Comparison of ENCODE assay signal across 33 cellular contexts in genomic region chr11:57871231-57871630, GRCh38.
DNase-seq lines count a peak whose midpoint lies in the region; ATAC-seq, FAIRE-seq and TF ChIP-seq lines count a peak whose summit lies in the region.
"Had no signal": no experiment of that assay in that cellular context is flagged by ENCODE, and none has a peak within 500 bp of the region (broad histone marks: within the 10 kb centered on the region; RNA-seq: fewer than 3 reads in every experiment).

No MANE protein-coding gene starts in this region.

- CTCF ChIA-PET in H1 (lab: Charles Lee; ENCODE audit: partially characterized antibody), result no interaction called here

- H3K27ac ChIP-seq in GM23248, result peak overlapping the region; percentile 51
- H3K27ac ChIP-seq in H1 (ENCODE audit: low read depth, low read length), result no peak overlapping the region
- no peak overlapping the region for H3K27ac ChIP-seq in trophoblast cell (ENCODE audit: low read depth, low read length)
- H3K27ac ChIP-seq: 22Rv1; A549; BLaER1; BLaER1 treated with 17β-estradiol and CSF1 and Interleukin-3, amounts not matched to agents 10 nM and 100 nM; C4-2B had no signal

- H2BK120ac ChIP-seq in H1 (replicated peaks; ENCODE audit: low read depth, low read length) (no peak overlapping the region), trophoblast cell (ENCODE audit: insufficient read depth, low read length, poor library complexity) (no peak overlapping the region)

- no peak overlapping the region for H4K12ac ChIP-seq in trophoblast cell (ENCODE audit: low read depth, low read length)

- no peak overlapping the region for H3K4me3 ChIP-seq in GM23248
- no peak overlapping the region for H3K4me3 ChIP-seq in H1 (ENCODE audit: extremely low read depth in 1 of 4, insufficient read depth in 2 of 4, low read depth in 3 of 4, low read length in 4 of 4)
- H3K4me3 ChIP-seq in trophoblast cell (ENCODE audit: low read depth, low read length), result no peak overlapping the region
- H3K4me3 ChIP-seq: A549; BLaER1; BLaER1 treated with 17β-estradiol and CSF1 and Interleukin-3, amounts not matched to agents 10 nM and 100 nM had no signal

- H2AFZ ChIP-seq in GM23248 (peak overlapping the region; percentile 57; the same call in 1 of the 2 replicates), H1 (ENCODE audit: low read length) (no peak overlapping the region), trophoblast cell (ENCODE audit: insufficient read depth, low read length, poor library complexity) (no peak overlapping the region)

- H3K27me3 ChIP-seq in GM23248 (replicated peaks; ENCODE audit: insufficient read depth), result no peaks in the 10 kb centered on the region
- H3K27me3 ChIP-seq in H1 (replicated peaks in 1 of 4; ENCODE audit: control insufficient read depth in 3 of 4, extremely low read depth in 1 of 4, insufficient read depth in 3 of 4, low read length in 3 of 4), result no peaks in the 10 kb centered on the region; a peak in 1 of 7 replicates
- H3K27me3 ChIP-seq in trophoblast cell (ENCODE audit: insufficient read depth, low read length), result no peaks in the 10 kb centered on the region
- H3K27me3 ChIP-seq: BE2C; BLaER1; BLaER1 treated with 17β-estradiol and CSF1 and Interleukin-3, amounts not matched to agents 10 nM and 100 nM had no signal

- H2AK5ac ChIP-seq in H1 (ENCODE audit: low read depth, low read length) (no peak overlapping the region), trophoblast cell (ENCODE audit: low read length) (no peak overlapping the region)

- H3K36me3 ChIP-seq in GM23248 (ENCODE audit: low read depth) (no peaks in the 10 kb centered on the region), H1 (ENCODE audit: control insufficient read depth in 2 of 4, insufficient read depth in 4 of 4, low read length in 3 of 4) (no peaks in the 10 kb centered on the region), trophoblast cell (ENCODE audit: control insufficient read depth in 1 of 2, insufficient read depth in 2 of 2, low read length in 2 of 2) (no peaks in the 10 kb centered on the region)
- H3K36me3 ChIP-seq: BE2C; BLaER1; BLaER1 treated with 17β-estradiol and CSF1 and Interleukin-3, amounts not matched to agents 10 nM and 100 nM had no signal

- TF ChIP-seq CTCF in H1 (IDR thresholded peaks at IDR 0.05; ENCODE audit: control extremely low read depth in 1 of 3, insufficient read depth in 1 of 3, low read depth in 1 of 3, low read length in 3 of 3), result no peak

- no peak for TF ChIP-seq POLR2A in H1 (IDR thresholded peaks at IDR 0.05; ENCODE audit: control extremely low read depth in 1 of 2, low read depth in 2 of 2, low read length in 2 of 2)

- no peaks in the 10 kb centered on the region for H3K79me2 ChIP-seq in GM23248 (ENCODE audit: insufficient read depth)
- no peaks in the 10 kb centered on the region for H3K79me2 ChIP-seq in H1 (ENCODE audit: control insufficient read depth in 1 of 2, insufficient read depth in 2 of 2, low read length in 2 of 2)
- H3K79me2 ChIP-seq in trophoblast cell (ENCODE audit: control insufficient read depth, insufficient read depth, low read length, poor library complexity), result no peaks in the 10 kb centered on the region

- 49 to 51% methylated on average over 7 of the region's 7 CpGs for WGBS in GM23248 (ENCODE audit: low coverage in 1 of 2, low lambda C conversion rate in 2 of 2, missing lambda C conversion rate in 2 of 2), 2 experiments
- WGBS in H1 (ENCODE audit: extremely low coverage in 1 of 2, insufficient coverage in 1 of 2, insufficient read length in 1 of 2, insufficient replicate concordance in 2 of 2, low coverage in 1 of 2, low lambda C conversion rate in 2 of 2, missing lambda C conversion rate in 1 of 2), 2 experiments, result 91% methylated on average over 7 of the region's 7 CpGs; no CpG with 5 or more reads in 1 of the 2 experiments
- WGBS in trophoblast cell (ENCODE audit: extremely low coverage, insufficient coverage, insufficient read length), result no CpG with 5 or more reads among the region's 7 CpGs

- POLR2A ChIA-PET in H1 (lab: Charles Lee; ENCODE audit: partially characterized antibody), result no interaction called here

- no peak for TF ChIP-seq RAD21 in H1 (IDR thresholded peaks at IDR 0.05 in 1 of 2, conservative IDR thresholded peaks at IDR 0.05 in 1 of 2; ENCODE audit: low read depth in 2 of 2, low read length in 2 of 2)

- peak; percentile 41 for DNase-seq in GM23248
- DNase-seq in H1 (ENCODE audit: low read depth in 1 of 2, low spot score in 2 of 2), result no peak
- DNase-seq in trophoblast cell, result peak; percentile 56 to 62
- no peak for DNase-seq in MV-4-11 (lab: John Stamatoyannopoulos, UW)
- DNase-seq in NCI-H2196 treated with DMSO at 0.1 percent for 48 hours (lab: John Stamatoyannopoulos, UW; ENCODE audit: unreplicated experiment), result no peak
- DNase-seq: 8988T; ACHN; AML-193; BE2C; C1 segment of cervical spinal cord; Caco-2; Calu3; CD4-positive, alpha-beta memory T cell; CD4-positive, alpha-beta T cell; CD4-positive, CD25-positive, alpha-beta regulatory T cell; CD8-positive, alpha-beta memory T cell; CD8-positive, alpha-beta T cell; COR-L47; DMS 273 treated with DMSO at 0.1 percent for 48 hours; DMS153; DMS53; DMS79; DMS79 treated with DMSO at 0.1 percent for 48 hours; DND-41; EL had no signal

- ATAC-seq in HG02981 (IDR thresholded peaks at IDR 0.05; ENCODE audit: unreplicated experiment), result no peak
- ATAC-seq: A549; CD8-positive, alpha-beta T cell had no signal

- no peak overlapping the region for H4K5ac ChIP-seq in H1 (ENCODE audit: insufficient read length, low read depth, low read length)

- H3F3A ChIP-seq in GM23248 (ENCODE audit: insufficient read depth), result peaks cover 30% of the 10 kb centered on the region; the same call in 1 of the 2 replicates

- in situ Hi-C loops in GM23248 (cut with MboI), result no loop called here

- FAIRE-seq in H1 (lab: Jason Lieb, UNC), result no peak
- FAIRE-seq: A204.1, A549, D721Med had no signal

- H2BK15ac ChIP-seq in H1 (ENCODE audit: low read length), result no peak overlapping the region

- no peak overlapping the region for H3K56ac ChIP-seq in H1 (replicated peaks; ENCODE audit: insufficient read length, low read depth, low read length)

- H3K79me1 ChIP-seq in H1 (ENCODE audit: low read depth, low read length) (no peaks in the 10 kb centered on the region), trophoblast cell (ENCODE audit: low read length) (no peaks in the 10 kb centered on the region)

- no peaks in the 10 kb centered on the region for H3K9me3 ChIP-seq in GM23248 (ENCODE audit: low read depth)
- no peaks in the 10 kb centered on the region for H3K9me3 ChIP-seq in H1 (ENCODE audit: insufficient read depth in 2 of 2, low read depth in 1 of 2, low read length in 1 of 2)
- no peaks in the 10 kb centered on the region for H3K9me3 ChIP-seq in trophoblast cell (ENCODE audit: insufficient read depth, low read depth, low read length)
- H3K9me3 ChIP-seq: A549; BE2C; BLaER1; BLaER1 treated with 17β-estradiol and CSF1 and Interleukin-3, amounts not matched to agents 10 nM and 100 nM; Caco-2 had no signal

- H4K91ac ChIP-seq in H1 (replicated peaks; ENCODE audit: insufficient read length, low read length), result no peak overlapping the region
- H4K91ac ChIP-seq in trophoblast cell (ENCODE audit: low read depth, low read length), result no peak overlapping the region

- peaks cover 42% of the 10 kb centered on the region for H3K4me1 ChIP-seq in GM23248 (ENCODE audit: insufficient read depth)
- peaks cover 7 to 14% (median 10%) of the 10 kb centered on the region in 4 experiments; a peak in 6 of 7 replicates for H3K4me1 ChIP-seq in H1 (replicated peaks in 1 of 4; ENCODE audit: control insufficient read depth in 3 of 4, insufficient read depth in 4 of 4, low read length in 3 of 4)
- H3K4me1 ChIP-seq in trophoblast cell (ENCODE audit: control insufficient read depth in 1 of 2, insufficient read depth in 2 of 2, low read length in 2 of 2), result peaks cover 0 to 2% of the 10 kb centered on the region in 2 experiments
- H3K4me1 ChIP-seq: A549; BE2C; BLaER1; BLaER1 treated with 17β-estradiol and CSF1 and Interleukin-3, amounts not matched to agents 10 nM and 100 nM; Caco-2 had no signal

- H3K18ac ChIP-seq in H1 (ENCODE audit: extremely low read depth, low read length) (no peak overlapping the region), trophoblast cell (ENCODE audit: low read length) (no peak overlapping the region)

- H3K23ac ChIP-seq in H1 (ENCODE audit: insufficient read length), result no peak overlapping the region
- H3K23ac ChIP-seq in trophoblast cell (ENCODE audit: low read length), result no peak overlapping the region

- TF ChIP-seq EP300 in H1 (IDR thresholded peaks at IDR 0.05; ENCODE audit: borderline replicate concordance in 1 of 2, low read depth in 2 of 2, low read length in 2 of 2), result no peak

- H3K9me2 ChIP-seq in GM23248 (ENCODE audit: insufficient read depth), result no peaks in the 10 kb centered on the region

- H3K4ac ChIP-seq in H1 (replicated peaks; ENCODE audit: insufficient read length, low read depth, low read length), result no peak overlapping the region
- no peak overlapping the region for H3K4ac ChIP-seq in trophoblast cell (ENCODE audit: low read depth, low read length)

- H2BK12ac ChIP-seq in H1 (ENCODE audit: low read depth, low read length) (no peak overlapping the region), trophoblast cell (ENCODE audit: low read length) (no peak overlapping the region)

- H3K9ac ChIP-seq in GM23248, result no peak overlapping the region
- no peak overlapping the region for H3K9ac ChIP-seq in H1 (replicated peaks in 1 of 4; ENCODE audit: extremely low read depth in 1 of 4, low read depth in 3 of 4, low read length in 3 of 4)
- no peak overlapping the region for H3K9ac ChIP-seq in trophoblast cell (ENCODE audit: low read length)
- H3K9ac ChIP-seq: BLaER1; BLaER1 treated with 17β-estradiol and CSF1 and Interleukin-3, amounts not matched to agents 10 nM and 100 nM had no signal

- H3K4me2 ChIP-seq in GM23248 (ENCODE audit: unreplicated experiment) (peak overlapping the region; percentile 7), H1 (ENCODE audit: insufficient read depth in 1 of 2, low read depth in 2 of 2, low read length in 2 of 2) (no peak overlapping the region), trophoblast cell (ENCODE audit: low read length) (no peak overlapping the region)
- H3K4me2 ChIP-seq: A549; BLaER1; BLaER1 treated with 17β-estradiol and CSF1 and Interleukin-3, amounts not matched to agents 10 nM and 100 nM had no signal

- peak overlapping the region; percentile 51; the same call in 1 of the 2 replicates for H2BK20ac ChIP-seq in H1 (ENCODE audit: low read length)

- peak overlapping the region; percentile 45; the same call in 1 of the 2 replicates for H2BK5ac ChIP-seq in H1 (ENCODE audit: low read depth, low read length)
- H2BK5ac ChIP-seq in trophoblast cell (ENCODE audit: low read depth, low read length, poor library complexity), result no peak overlapping the region

- H4K20me1 ChIP-seq in GM23248 (ENCODE audit: insufficient read depth), result no peaks in the 10 kb centered on the region
- H4K20me1 ChIP-seq in H1 (replicated peaks in 1 of 2; ENCODE audit: control insufficient read depth in 1 of 2, insufficient read depth in 2 of 2, low read length in 2 of 2), result no peaks in the 10 kb centered on the region
- H4K20me1 ChIP-seq: BLaER1; BLaER1 treated with 17β-estradiol and CSF1 and Interleukin-3, amounts not matched to agents 10 nM and 100 nM had no signal

- no peaks in the 10 kb centered on the region for H3K23me2 ChIP-seq in H1 (ENCODE audit: low read depth, low read length)

- no peak overlapping the region for H4K8ac ChIP-seq in H1 (ENCODE audit: extremely low read depth, insufficient read depth, low read length)
- H4K8ac ChIP-seq in trophoblast cell (ENCODE audit: low read depth, low read length), result no peak overlapping the region

- H3K14ac ChIP-seq in H1 (ENCODE audit: insufficient read length) (no peak overlapping the region), trophoblast cell (ENCODE audit: low read length) (no peak overlapping the region)

Comparison
In these comparisons a context has a peak if more than half of its experiments do, and no peak if none do; other contexts are left out.
1. DNase-seq: peak in GM23248 (single experiment) and trophoblast cell (2 of 2); none in H1 (0 of 2), MV-4-11 (single experiment) and NCI-H2196 treated with DMSO at 0.1 percent for 48 hours (single experiment).